In the genomic region with DNA sequence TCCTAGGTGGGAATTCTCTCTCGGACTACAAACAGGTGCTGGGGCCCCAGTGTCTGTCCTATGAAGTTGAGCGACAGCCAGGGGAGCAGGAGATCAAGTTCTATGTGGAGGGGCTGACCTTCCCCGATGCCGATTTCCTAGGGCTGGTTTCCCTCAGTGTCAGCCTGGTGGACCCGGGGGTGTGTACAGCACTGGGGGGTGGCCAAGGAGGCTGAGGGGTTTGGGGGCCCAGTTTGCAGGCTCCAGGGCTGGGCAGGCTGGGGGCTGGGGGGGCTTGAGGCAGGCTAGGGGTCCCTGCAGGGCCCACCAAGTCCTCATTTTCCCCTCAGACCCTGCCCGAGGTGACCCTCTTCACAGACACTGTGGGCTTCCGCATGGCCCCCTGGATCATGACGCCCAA, we compare ENCODE assay signal across 26 cellular contexts. TPM values are rescaled to one million over a fixed set of nuclear protein-coding genes. Genes with fewer than 3 reads are reported as not detected.
"Had no signal": no experiment of that assay in that cellular context is flagged by ENCODE, and none has a peak within 500 bp of the region (broad histone marks: within the 10 kb centered on the region; RNA-seq: fewer than 3 reads in every experiment).

No MANE protein-coding gene starts in this region.

- DNase-seq: activated CD4-positive, alpha-beta T cell treated with anti-CD3 and anti-CD28 coated beads for 48 hours; activated CD4-positive, alpha-beta T cell treated with anti-CD3 and anti-CD28 coated beads, Interleukin-2, amount 50 U/mL, for 48 hours; activated CD4-positive, CD25-positive, alpha-beta regulatory T cell treated with anti-CD3 and anti-CD28 coated beads, Interleukin-2, amount 50 U/mL, for 72 hours; activated CD8-positive, alpha-beta memory T cell treated with anti-CD3 and anti-CD28 coated beads, Interleukin-2, amount 10 ng/mL, durations not matched to agents 7 days and 5 days; activated effector memory CD4-positive, alpha-beta T cell treated with Interleukin-2 at 50 U/mL for 16 hours; activated naive CD4-positive, alpha-beta T cell; activated T-cell treated with anti-CD3 and anti-CD28 coated beads, Interleukin-2, amount 50 U/mL, for 24 hours; amygdala; KG1; NCI-H1048; NCI-H1417; NCI-H2029; NCI-H345; NCI-H510A; NCI-H526 treated with DMSO at 0.1 percent for 48 hours; NCI-H82; SHP77 treated with DMSO at 0.1 percent for 48 hours; T-helper 17 cell; T-helper 9 cell had no signal

- H3K27ac Mint-ChIP-seq: activated CD8-positive, alpha-beta memory T cell treated with anti-CD3 and anti-CD28 coated beads, Interleukin-2, amount 10 ng/mL, durations not matched to agents 7 days and 5 days; activated naive CD4-positive, alpha-beta T cell treated with anti-CD3 and anti-CD28 coated beads, Interleukin-2, amount 50 U/mL, for 24 hours; activated T-cell treated with anti-CD3 and anti-CD28 coated beads, Interleukin-2, amount 50 U/mL, for 24 hours; activated T-helper 1 cell treated with anti-CD3 and anti-CD28 coated beads, Interleukin-12 subunit alpha, Interleukin-12 subunit beta, Interleukin-2, Interleukin-4 antibody, amounts not matched to agents 30 ng/mL and 10 ng/mL and 1 ng/mL, durations not matched to agents 14 hours and 24 hours and 36 hours; brain; T-helper 17 cell; WTC11 had no signal

- H3K27me3 Mint-ChIP-seq: activated naive CD4-positive, alpha-beta T cell treated with anti-CD3 and anti-CD28 coated beads, Interleukin-2, amount 50 U/mL, for 24 hours; activated T-cell treated with anti-CD3 and anti-CD28 coated beads, Interleukin-2, amount 50 U/mL, for 24 hours had no signal

- H3K9me3 Mint-ChIP-seq: activated naive CD4-positive, alpha-beta T cell treated with anti-CD3 and anti-CD28 coated beads, Interleukin-2, amount 50 U/mL, for 24 hours; activated T-cell treated with anti-CD3 and anti-CD28 coated beads, Interleukin-2, amount 50 U/mL, for 24 hours; activated T-helper 1 cell treated with anti-CD3 and anti-CD28 coated beads, Interleukin-12 subunit alpha, Interleukin-12 subunit beta, Interleukin-2, Interleukin-4 antibody, amounts not matched to agents 30 ng/mL and 10 ng/mL and 1 ng/mL, durations not matched to agents 14 hours and 24 hours and 36 hours; central memory CD8-positive, alpha-beta T cell; WTC11 had no signal

- H3K36me3 Mint-ChIP-seq: activated CD8-positive, alpha-beta memory T cell treated with anti-CD3 and anti-CD28 coated beads, Interleukin-2, amount 10 ng/mL, durations not matched to agents 7 days and 5 days; activated naive CD4-positive, alpha-beta T cell treated with anti-CD3 and anti-CD28 coated beads, Interleukin-2, amount 50 U/mL, for 24 hours; brain; WTC11 had no signal

- H3K4me1 Mint-ChIP-seq: activated naive CD4-positive, alpha-beta T cell treated with anti-CD3 and anti-CD28 coated beads, Interleukin-2, amount 50 U/mL, for 24 hours; brain; central memory CD8-positive, alpha-beta T cell had no signal

- H3K4me3 Mint-ChIP-seq: activated CD8-positive, alpha-beta memory T cell treated with anti-CD3 and anti-CD28 coated beads, Interleukin-2, amount 10 ng/mL, durations not matched to agents 7 days and 5 days; activated naive CD4-positive, alpha-beta T cell treated with anti-CD3 and anti-CD28 coated beads, Interleukin-2, amount 50 U/mL, for 24 hours; activated T-cell treated with anti-CD3 and anti-CD28 coated beads, Interleukin-2, amount 50 U/mL, for 24 hours; activated T-helper 1 cell treated with anti-CD3 and anti-CD28 coated beads, Interleukin-12 subunit alpha, Interleukin-12 subunit beta, Interleukin-2, Interleukin-4 antibody, amounts not matched to agents 30 ng/mL and 10 ng/mL and 1 ng/mL, durations not matched to agents 14 hours and 24 hours and 36 hours; brain; central memory CD8-positive, alpha-beta T cell; T-helper 17 cell; WTC11 had no signal

- ATAC-seq: activated CD8-positive, alpha-beta memory T cell treated with anti-CD3 and anti-CD28 coated beads, Interleukin-2, amount 10 ng/mL, durations not matched to agents 7 days and 5 days; T-helper 17 cell; WTC11 had no signal

RNA-seq across cellular contexts. Expression of a gene that starts 20.3 kb away (rescaled TPM):
- total RNA-seq: activated CD8-positive, alpha-beta memory T cell treated with anti-CD3 and anti-CD28 coated beads, Interleukin-2, amount 10 ng/mL, durations not matched to agents 7 days and 5 days; activated T-helper 1 cell treated with anti-CD3 and anti-CD28 coated beads, Interleukin-12 subunit alpha, Interleukin-12 subunit beta, Interleukin-2, Interleukin-4 antibody, amounts not matched to agents 30 ng/mL and 10 ng/mL and 1 ng/mL, durations not matched to agents 14 hours and 24 hours and 36 hours; T-helper 17 cell had no signal

RNA-seq across cellular contexts. Expression of a gene that starts 23.7 kb away (rescaled TPM):
- total RNA-seq: activated CD8-positive, alpha-beta memory T cell treated with anti-CD3 and anti-CD28 coated beads, Interleukin-2, amount 10 ng/mL, durations not matched to agents 7 days and 5 days; activated T-helper 1 cell treated with anti-CD3 and anti-CD28 coated beads, Interleukin-12 subunit alpha, Interleukin-12 subunit beta, Interleukin-2, Interleukin-4 antibody, amounts not matched to agents 30 ng/mL and 10 ng/mL and 1 ng/mL, durations not matched to agents 14 hours and 24 hours and 36 hours; astrocyte; SK-MEL-5; T-helper 17 cell had no signal
